Comparison of ENCODE assay signal across 1 cellular context in genomic region chr19:30376826-30377425, GRCh38.
TF ChIP-seq lines count a peak whose summit lies in the region.

No MANE protein-coding gene starts in this region.

TF ChIP-seq in HEK293, 187 proteins besides CTCF, POLR2A, EP300 and RAD21 (continued from another document):
- TF ChIP-seq ZSCAN4 (tag by site-specific recombination; IDR thresholded peaks at IDR 0.05) (no peak), SCRT2 (tag by site-specific recombination; IDR thresholded peaks at IDR 0.05) (peak; percentile 45; the same call in 1 of the 2 replicates), ZSCAN30 (tag by site-specific recombination; IDR thresholded peaks at IDR 0.05) (no peak)
